In the genomic region with DNA sequence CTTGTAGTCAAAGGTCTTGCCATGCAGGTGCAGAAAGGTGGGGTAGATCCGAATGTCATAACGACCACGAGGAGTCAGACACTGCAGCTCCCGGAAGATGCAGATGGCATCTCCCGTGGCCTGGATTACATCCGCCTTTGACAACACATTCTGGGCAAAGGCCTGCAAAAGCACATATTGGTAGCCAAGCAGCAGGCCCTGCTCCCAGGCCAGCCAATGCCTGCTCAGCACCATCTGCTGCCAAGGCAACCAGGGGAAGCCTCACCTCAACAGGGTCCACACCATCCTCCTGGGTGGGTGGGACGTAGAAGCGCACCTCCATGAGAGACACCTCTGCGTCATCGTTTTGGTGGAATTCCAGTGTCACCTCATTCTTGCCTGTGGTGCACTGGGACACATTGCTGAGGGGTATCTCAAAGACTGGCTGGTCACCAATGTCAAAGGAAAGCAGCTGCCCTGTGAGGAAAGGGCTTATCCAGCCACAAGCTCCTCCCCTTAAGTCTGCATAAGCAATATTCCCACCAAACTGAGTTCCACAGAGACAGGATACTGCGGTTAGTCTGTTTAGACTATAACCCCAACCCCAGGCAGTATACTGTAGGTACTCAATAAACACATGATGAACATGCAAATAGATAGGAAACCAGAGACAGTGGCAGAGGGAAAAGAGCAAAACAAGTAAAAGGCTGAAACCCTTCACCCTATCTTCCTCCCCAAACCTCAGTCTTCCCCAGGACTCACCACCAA, we compare ENCODE assay signal across 26 cellular contexts. TPM values are rescaled to one million over a fixed set of nuclear protein-coding genes. Genes with fewer than 3 reads are reported as not detected.
DNase-seq lines count a peak whose midpoint lies in the region; ATAC-seq and TF ChIP-seq lines count a peak whose summit lies in the region.
"Had no signal": no experiment of that assay in that cellular context is flagged by ENCODE, and none has a peak within 500 bp of the region (broad histone marks: within the 10 kb centered on the region; RNA-seq: fewer than 3 reads in every experiment).

No MANE protein-coding gene starts in this region.

- no peaks in the 10 kb centered on the region for H4K20me1 ChIP-seq in PC-3 (ENCODE audit: low read length)
- no peaks in the 10 kb centered on the region for H4K20me1 ChIP-seq in hepatocyte (ENCODE audit: insufficient read depth, poor library complexity, severe bottlenecking)

- CTCF ChIA-PET in PC-3 (lab: Charles Lee) = no interaction called here

- no peaks in the 10 kb centered on the region for H3K9me3 Mint-ChIP-seq in stimulated activated naive CD8-positive, alpha-beta T cell treated with anti-CD3 and anti-CD28 coated beads, Interleukin-15, Interleukin-2, amounts not matched to agents 100 ng/mL and 50 ng/mL, for 24 hours
- H3K9me3 Mint-ChIP-seq: activated CD4-positive, alpha-beta memory T cell treated with anti-CD3 and anti-CD28 coated beads for 36 hours; activated T-cell treated with anti-CD3 and anti-CD28 coated beads, Interleukin-2, amount 50 U/mL, for 4 hours; CD8-positive, alpha-beta memory T cell; dendritic cell treated with granulocyte-macrophage colony-stimulating factor and Interleukin-4, amounts not matched to agents 40 ng/mL and 50 ng/mL, for 4 days; memory B cell had no signal

- intact Hi-C loops in PC-3 (cut with micrococcal nuclease) = no loop called here

- H3K27ac ChIP-seq in PC-3 (ENCODE audit: low read length) = no peak overlapping the region
- no peak overlapping the region for H3K27ac ChIP-seq in hepatocyte
- H3K27ac ChIP-seq: KMS-11, sigmoid colon, vagina had no signal

- TSS peak; percentile 29 for BruUV-seq in PC-3 (replicated peaks; lab: Mats Ljungman, UMichigan)

- peak overlapping the region; percentile 25 for H3K4me3 Mint-ChIP-seq in stimulated activated naive CD8-positive, alpha-beta T cell treated with anti-CD3 and anti-CD28 coated beads, Interleukin-15, Interleukin-2, amounts not matched to agents 100 ng/mL and 50 ng/mL, for 24 hours
- H3K4me3 Mint-ChIP-seq: activated CD4-positive, alpha-beta memory T cell treated with anti-CD3 and anti-CD28 coated beads for 36 hours; dendritic cell treated with granulocyte-macrophage colony-stimulating factor and Interleukin-4, amounts not matched to agents 40 ng/mL and 50 ng/mL, for 4 days; memory B cell had no signal

- no peaks in the 10 kb centered on the region for H3K9me2 ChIP-seq in PC-3 (replicated peaks; ENCODE audit: low read length)
- no peaks in the 10 kb centered on the region for H3K9me2 ChIP-seq in hepatocyte (replicated peaks; ENCODE audit: insufficient read depth)

- no peaks in the 10 kb centered on the region for H3F3A ChIP-seq in PC-3 (ENCODE audit: low read length, unreplicated experiment)

- POLR2A ChIA-PET in PC-3 (lab: Charles Lee; ENCODE audit: unreplicated experiment) = no interaction called here

- no peak for ATAC-seq in stimulated activated naive CD8-positive, alpha-beta T cell treated with anti-CD3 and anti-CD28 coated beads, Interleukin-15, Interleukin-2, amounts not matched to agents 100 U/mL and 50 U/mL, for 24 hours
- ATAC-seq in PC-3 (no peak), HG02763 (IDR thresholded peaks at IDR 0.05; ENCODE audit: unreplicated experiment) (no peak)
- ATAC-seq: activated T-cell treated with anti-CD3 and anti-CD28 coated beads, Interleukin-2, amount 50 U/mL, for 4 hours had no signal

- WGBS in hepatocyte (ENCODE audit: low lambda C conversion rate, missing lambda C conversion rate) = 97% methylated on average over 11 of the region's 11 CpGs

- H3K4me2 ChIP-seq in PC-3 (ENCODE audit: low read length) (peak overlapping the region; percentile 98; the same call in 1 of the 2 replicates), hepatocyte (no peak overlapping the region)
- H3K4me2 ChIP-seq: KMS-11 had no signal

- peaks cover 23% of the 10 kb centered on the region for H3K4me1 ChIP-seq in PC-3 (ENCODE audit: insufficient read depth, low read length)
- H3K4me1 ChIP-seq in hepatocyte (ENCODE audit: insufficient read depth) = peaks cover 16% of the 10 kb centered on the region

- peak overlapping the region; percentile 57 for H3K27ac Mint-ChIP-seq in stimulated activated naive CD8-positive, alpha-beta T cell treated with anti-CD3 and anti-CD28 coated beads, Interleukin-15, Interleukin-2, amounts not matched to agents 100 ng/mL and 50 ng/mL, for 24 hours
- H3K27ac Mint-ChIP-seq: activated CD4-positive, alpha-beta memory T cell treated with anti-CD3 and anti-CD28 coated beads for 36 hours; activated naive CD8-positive, alpha-beta T cell; dendritic cell treated with granulocyte-macrophage colony-stimulating factor and Interleukin-4, amounts not matched to agents 40 ng/mL and 50 ng/mL, for 4 days; memory B cell had no signal

- H3K27me3 ChIP-seq in PC-3 (ENCODE audit: low read length) (no peaks in the 10 kb centered on the region), hepatocyte (no peaks in the 10 kb centered on the region)
- H3K27me3 ChIP-seq: sigmoid colon, vagina had no signal

- no peaks in the 10 kb centered on the region for H3K27me3 Mint-ChIP-seq in stimulated activated naive CD8-positive, alpha-beta T cell treated with anti-CD3 and anti-CD28 coated beads, Interleukin-15, Interleukin-2, amounts not matched to agents 100 ng/mL and 50 ng/mL, for 24 hours
- H3K27me3 Mint-ChIP-seq: activated CD4-positive, alpha-beta memory T cell treated with anti-CD3 and anti-CD28 coated beads for 36 hours; activated naive CD8-positive, alpha-beta T cell; memory B cell had no signal

- H3K4me3 ChIP-seq in PC-3 (ENCODE audit: low read length) (no peak overlapping the region), fibroblast of villous mesenchyme (ENCODE audit: low read depth, low read length) (no peak overlapping the region), hepatocyte (no peak overlapping the region)
- H3K4me3 ChIP-seq: HAP-1, sigmoid colon, vagina had no signal

- no peak for TF ChIP-seq CTCF in PC-3 (conservative IDR thresholded peaks at IDR 0.05; ENCODE audit: low read depth, low read length)
- no peak for TF ChIP-seq CTCF in fibroblast of villous mesenchyme (IDR thresholded peaks at IDR 0.05; ENCODE audit: insufficient read depth, low read depth, low read length)
- TF ChIP-seq CTCF in hepatocyte (IDR thresholded peaks at IDR 0.05; ENCODE audit: poor library complexity) = no peak

- H3K36me3 Mint-ChIP-seq in stimulated activated naive CD8-positive, alpha-beta T cell treated with anti-CD3 and anti-CD28 coated beads, Interleukin-15, Interleukin-2, amounts not matched to agents 100 ng/mL and 50 ng/mL, for 24 hours (ENCODE audit: low read depth) = peaks cover 65% of the 10 kb centered on the region

- no peaks in the 10 kb centered on the region for H3K9me3 ChIP-seq in PC-3 (ENCODE audit: low read length)
- H3K9me3 ChIP-seq in hepatocyte (ENCODE audit: low read depth) = no peaks in the 10 kb centered on the region
- H3K9me3 ChIP-seq: HAP-1, sigmoid colon, vagina had no signal

- H3K36me3 ChIP-seq in PC-3 (ENCODE audit: low read depth, low read length) (peaks cover 62% of the 10 kb centered on the region), hepatocyte (replicated peaks; ENCODE audit: insufficient read depth, low read depth) (no peaks in the 10 kb centered on the region)

- no peak for DNase-seq in stimulated activated naive CD8-positive, alpha-beta T cell treated with anti-CD3 and anti-CD28 coated beads, Interleukin-15, Interleukin-2, amounts not matched to agents 100 U/mL and 50 U/mL, for 24 hours
- DNase-seq in PC-3 (no peak), fibroblast of villous mesenchyme (ENCODE audit: low read depth) (peak; percentile 91), hepatocyte (ENCODE audit: low spot score) (no peak), cerebellar nuclear complex (lab: John Stamatoyannopoulos, UW) (no peak), anterior cingulate cortex (lab: John Stamatoyannopoulos, UW) (no peak)
- DNase-seq: activated CD4-positive, alpha-beta memory T cell treated with anti-CD3 and anti-CD28 coated beads for 36 hours; activated CD4-positive, CD25-positive, alpha-beta regulatory T cell; activated T-cell treated with anti-CD3 and anti-CD28 coated beads, Interleukin-2, amount 50 U/mL, for 4 hours; DMS79 treated with DMSO at 0.1 percent for 48 hours; glutamatergic neuron; NCI-H187; sigmoid colon; T1000 had no signal

- H3K79me2 ChIP-seq in PC-3 (ENCODE audit: low read length) = peaks cover 51% of the 10 kb centered on the region
- peaks cover 38% of the 10 kb centered on the region for H3K79me2 ChIP-seq in hepatocyte

- no peak overlapping the region for H3K9ac ChIP-seq in PC-3 (ENCODE audit: low read length)
- H3K9ac ChIP-seq: KMS-11 had no signal

- peaks cover 51% of the 10 kb centered on the region for H3K4me1 Mint-ChIP-seq in stimulated activated naive CD8-positive, alpha-beta T cell treated with anti-CD3 and anti-CD28 coated beads, Interleukin-15, Interleukin-2, amounts not matched to agents 100 ng/mL and 50 ng/mL, for 24 hours (ENCODE audit: low read depth)

- H2AFZ ChIP-seq in PC-3 (ENCODE audit: low read length) = no peak overlapping the region
- H2AFZ ChIP-seq in hepatocyte = no peak overlapping the region

RNA-seq across cellular contexts. Expression of a gene that starts 2.8 kb away (rescaled TPM):
- total RNA-seq in PC-3 (2014; rRNA removed) (228 and 341 TPM in 2 replicates), fibroblast of villous mesenchyme (61.7 and 67.3 TPM in 2 replicates), hepatocyte (64.6 and 68.6 TPM in 2 replicates)
- 34.0 and 42.3 TPM in 2 replicates for polyA plus RNA-seq in hepatocyte

RNA-seq across cellular contexts. Expression of a gene that starts 5.3 kb away (rescaled TPM):
- not detected in 2 replicates for total RNA-seq in PC-3 (2014; rRNA removed)
- not detected in 2 replicates for total RNA-seq in fibroblast of villous mesenchyme
- total RNA-seq in hepatocyte = 0.16 TPM in 1 of 2 replicates, not detected in the other
- not detected in 2 replicates for polyA plus RNA-seq in hepatocyte
- total RNA-seq: activated CD4-positive, alpha-beta memory T cell treated with anti-CD3 and anti-CD28 coated beads for 36 hours; activated T-cell treated with anti-CD3 and anti-CD28 coated beads, Interleukin-2, amount 50 U/mL, for 4 hours; bronchial epithelial cell; CD8-positive, alpha-beta memory T cell; temporal lobe; vagina had no signal
- polyA plus RNA-seq: AG04450; CD8-positive, alpha-beta memory T cell had no signal

RNA-seq across cellular contexts. Expression of a gene that starts 8.1 kb away (rescaled TPM):
- total RNA-seq in PC-3 (2014; rRNA removed) (89.6 and 143 TPM in 2 replicates), fibroblast of villous mesenchyme (69.5 and 70.5 TPM in 2 replicates), hepatocyte (30.7 and 54.9 TPM in 2 replicates)
- 104 and 114 TPM in 2 replicates for polyA plus RNA-seq in hepatocyte

RNA-seq across cellular contexts. Expression of a gene that starts 48.1 kb away (rescaled TPM):
- total RNA-seq in PC-3 (2014; rRNA removed) (not detected in 2 replicates), fibroblast of villous mesenchyme (not detected in 2 replicates), hepatocyte (not detected in 2 replicates)
- polyA plus RNA-seq in hepatocyte = not detected in 2 replicates
- total RNA-seq: activated CD4-positive, alpha-beta memory T cell treated with anti-CD3 and anti-CD28 coated beads for 36 hours; activated T-cell treated with anti-CD3 and anti-CD28 coated beads, Interleukin-2, amount 50 U/mL, for 4 hours; bronchial epithelial cell; CD8-positive, alpha-beta memory T cell; sigmoid colon; temporal lobe; vagina had no signal
- polyA plus RNA-seq: AG04450; CD8-positive, alpha-beta memory T cell; sigmoid colon had no signal

RNA-seq across cellular contexts. Expression of a gene that starts 57.6 kb away (rescaled TPM):
- total RNA-seq in PC-3 (2014; rRNA removed) (not detected in 2 replicates), fibroblast of villous mesenchyme (not detected in 2 replicates), hepatocyte (not detected in 2 replicates)
- polyA plus RNA-seq in hepatocyte = not detected in 2 replicates
- total RNA-seq: sigmoid colon, temporal lobe, vagina had no signal
- polyA plus RNA-seq: AG04450; CD8-positive, alpha-beta memory T cell; sigmoid colon had no signal
